1 cellular context compared by ENCODE assay signal in genomic region chr14:24903337-24903736, GRCh38.
TF ChIP-seq lines count a peak whose summit lies in the region.

No MANE protein-coding gene starts in this region.

TF ChIP-seq in GM12878, 131 proteins besides CTCF, POLR2A, EP300 and RAD21 (continued from another document):
- no peak for TF ChIP-seq IRF5 (IDR thresholded peaks at IDR 0.05; ENCODE audit: borderline replicate concordance)
- TF ChIP-seq CBX5 (IDR thresholded peaks at IDR 0.05; ENCODE audit: low read depth) = no peak
- TF ChIP-seq DPF2 (IDR thresholded peaks at IDR 0.05) = no peak
- no peak for TF ChIP-seq ZNF274 (IDR thresholded peaks at IDR 0.05; ENCODE audit: insufficient read depth, insufficient read length)
- no peak for TF ChIP-seq YY1 (IDR thresholded peaks at IDR 0.05; ENCODE audit: low read depth, low read length)
- no peak for TF ChIP-seq ZNF207 (IDR thresholded peaks at IDR 0.05; ENCODE audit: borderline replicate concordance)
